Comparison of ENCODE assay signal across 8 cellular contexts in the genomic region with DNA sequence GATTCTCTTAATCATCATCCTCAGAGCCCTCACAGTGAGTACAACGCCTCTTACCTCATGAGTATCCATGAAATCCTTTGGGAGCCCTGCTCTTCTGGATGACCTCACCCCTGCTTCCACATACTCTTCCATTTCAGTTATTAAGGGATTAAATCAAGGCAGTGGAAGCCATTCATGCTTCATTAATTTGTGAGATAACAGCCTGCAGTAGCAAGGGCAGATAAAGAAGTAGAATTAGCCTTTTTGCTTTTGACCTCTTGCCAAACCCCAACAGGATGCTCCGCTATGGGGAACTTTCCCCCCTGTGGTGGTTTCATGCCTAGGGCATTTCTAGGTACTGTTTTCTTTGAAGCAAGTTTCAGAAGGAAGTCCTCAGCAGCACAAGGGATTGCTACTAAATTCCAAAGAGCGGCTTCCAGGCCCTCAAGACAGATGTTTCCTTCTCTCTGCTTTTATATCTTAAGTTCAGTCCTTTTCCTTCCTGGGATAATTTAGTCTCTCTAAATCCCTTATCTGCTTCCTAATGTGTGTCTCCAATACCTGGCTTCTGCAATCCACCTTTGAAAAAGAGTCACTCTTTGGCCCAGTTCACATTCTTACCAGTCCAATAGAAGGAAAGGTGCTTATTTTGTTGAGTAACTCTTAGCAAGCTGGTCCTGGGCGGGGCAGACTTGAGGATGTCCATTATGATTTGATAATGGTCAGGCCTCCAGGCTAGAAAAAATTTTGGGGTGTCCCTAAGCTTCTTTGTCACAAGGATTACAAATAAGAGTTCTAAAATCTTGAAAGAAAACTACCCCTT.
DNase-seq lines count a peak whose midpoint lies in the region; ATAC-seq and TF ChIP-seq lines count a peak whose summit lies in the region.

No MANE protein-coding gene starts in this region.

- H3K27me3 ChIP-seq in parathyroid adenoma (ENCODE audit: control insufficient read depth, insufficient read depth, low read length) (no peaks in the 10 kb centered on the region), lower lobe of right lung (ENCODE audit: low read depth) (no peaks in the 10 kb centered on the region)

- H3K27me3 Mint-ChIP-seq in endothelial cell (ENCODE audit: unreplicated experiment): no peaks in the 10 kb centered on the region

- ATAC-seq in HG02884 (IDR thresholded peaks at IDR 0.05; ENCODE audit: unreplicated experiment) (peak; percentile 78), lower lobe of right lung (no peak)

- H3K4me3 ChIP-seq in parathyroid adenoma (ENCODE audit: low read depth, low read length): no peak overlapping the region
- H3K4me3 ChIP-seq in lower lobe of right lung: no peak overlapping the region

- no peaks in the 10 kb centered on the region for H3K9me3 ChIP-seq in parathyroid adenoma (ENCODE audit: control insufficient read depth, low read length)
- H3K9me3 ChIP-seq in lower lobe of right lung: peaks cover 9% of the 10 kb centered on the region

- H3K79me2 ChIP-seq in parathyroid adenoma: peaks cover 2% of the 10 kb centered on the region

- no peak overlapping the region for H3K9ac ChIP-seq in parathyroid adenoma

- peak overlapping the region; percentile 7 for H3K4me2 ChIP-seq in parathyroid adenoma (ENCODE audit: low read length)

- no peak overlapping the region for H3K27ac ChIP-seq in parathyroid adenoma
- no peak overlapping the region for H3K27ac ChIP-seq in lower lobe of right lung

- no peaks in the 10 kb centered on the region for H3K9me3 Mint-ChIP-seq in endothelial cell (ENCODE audit: unreplicated experiment)

- TF ChIP-seq CTCF in endothelial cell (IDR thresholded peaks at IDR 0.05; ENCODE audit: unreplicated experiment) (no peak), parathyroid adenoma (IDR thresholded peaks at IDR 0.05) (no peak), lower lobe of right lung (IDR thresholded peaks at IDR 0.05) (no peak)

- H3K4me3 Mint-ChIP-seq in endothelial cell (ENCODE audit: unreplicated experiment): peak overlapping the region; percentile 35

- H3K4me1 ChIP-seq in parathyroid adenoma (peaks cover 11% of the 10 kb centered on the region), lower lobe of right lung (peaks cover 43% of the 10 kb centered on the region)

- H3K36me3 Mint-ChIP-seq in endothelial cell (ENCODE audit: low read depth, unreplicated experiment): no peaks in the 10 kb centered on the region

- intact Hi-C loops in lower lobe of right lung (cut with DNase I): no loop called here

- H3K36me3 ChIP-seq in parathyroid adenoma (ENCODE audit: control insufficient read depth, insufficient read depth, low read length) (no peaks in the 10 kb centered on the region), lower lobe of right lung (no peaks in the 10 kb centered on the region)

- DNase-seq in GDM1 (lab: John Stamatoyannopoulos, UW) (peak; percentile 65), NOMO-1 treated with DMSO at 0.1 percent for 48 hours (lab: John Stamatoyannopoulos, UW; ENCODE audit: unreplicated experiment) (peak; percentile 68), endothelial cell (ENCODE audit: low spot score) (peak; percentile 32), lower lobe of right lung (no peak), NCI-H2029 (lab: John Stamatoyannopoulos, UW) (no peak), cerebellar nuclear complex (lab: John Stamatoyannopoulos, UW) (no peak)

- peak overlapping the region; percentile 95 for H3K27ac Mint-ChIP-seq in endothelial cell (ENCODE audit: unreplicated experiment)

- no peak overlapping the region for H2AFZ ChIP-seq in parathyroid adenoma

- H3K4me1 Mint-ChIP-seq in endothelial cell (ENCODE audit: unreplicated experiment): peaks cover 67% of the 10 kb centered on the region

Comparison
In these comparisons a context has a peak if more than half of its experiments do, and no peak if none do; other contexts are left out.
1. DNase-seq: peak in GDM1 (single experiment), NOMO-1 treated with DMSO at 0.1 percent for 48 hours (single experiment) and endothelial cell (single experiment); none in lower lobe of right lung (single experiment), NCI-H2029 (single experiment) and cerebellar nuclear complex (0 of 2).